In genomic region chr6:26595669-26596269, GRCh38 we compare ENCODE assay signal across 8 cellular contexts. TPM values are rescaled to one million over a fixed set of nuclear protein-coding genes. Genes with fewer than 3 reads are reported as not detected.
DNase-seq lines count a peak whose midpoint lies in the region; ATAC-seq and TF ChIP-seq lines count a peak whose summit lies in the region.

No MANE protein-coding gene starts in this region.

- DNase-seq in D341Med (ENCODE audit: low spot score), result peak; percentile 89
- DNase-seq in Jurkat, Clone E6-1 (ENCODE audit: low read depth, low spot score), result peak; percentile 79
- DNase-seq in OCI-M1 (lab: John Stamatoyannopoulos, UW), result peak; percentile 98
- DNase-seq in activated T-cell treated with anti-CD3 and anti-CD28 coated beads for 48 hours (ENCODE audit: low read depth), result peak; percentile 84
- DNase-seq in esophagus muscularis mucosa (ENCODE audit: extremely low spot score), result peak; percentile 98
- DNase-seq in stimulated activated CD8-positive, alpha-beta memory T cell treated with anti-CD3 and anti-CD28 coated beads, Interleukin-4, amount 100 ng/mL, for 48 hours, result peak; percentile 95

- no peak for TF ChIP-seq POLR2A in esophagus muscularis mucosa (IDR thresholded peaks at IDR 0.05; ENCODE audit: low read depth)

- H3K4me1 ChIP-seq in esophagus muscularis mucosa (peaks cover 13 to 30% (median 26%) of the 10 kb centered on the region in 4 donors), muscle layer of colon (ENCODE audit: insufficient read depth, low read length) (peaks cover 14% of the 10 kb centered on the region)

- peak; percentile 47 for ATAC-seq in GM21515 (IDR thresholded peaks at IDR 0.05; ENCODE audit: unreplicated experiment)

- H3K27me3 ChIP-seq in esophagus muscularis mucosa (peaks cover 0 to 37% (median 25%) of the 10 kb centered on the region in 4 donors), muscle layer of colon (ENCODE audit: control insufficient read depth in 1 of 2, insufficient read depth in 2 of 2, low read length in 2 of 2) (peaks cover 24 to 28% of the 10 kb centered on the region in 2 donors)

- under 1% methylated on average over 39 of the region's 39 CpGs for WGBS in esophagus muscularis mucosa

- TF ChIP-seq CTCF in esophagus muscularis mucosa (IDR thresholded peaks at IDR 0.05), result peak; percentile 89 to 97 (median 96)

- H3K27ac ChIP-seq in esophagus muscularis mucosa (replicated peaks in 1 of 4) (peak overlapping the region; percentile 89 to 92 (median 90)), muscle layer of colon (ENCODE audit: low read depth, low read length) (peak overlapping the region; percentile 68)

- H3K9ac ChIP-seq in muscle layer of colon (ENCODE audit: low read length), result peak overlapping the region; percentile 24

- intact Hi-C loops in esophagus muscularis mucosa (cut with DNase I), result loop anchor here (1.0 to 5.0 kb wide), 3 partner anchors 22 to 418 kb away; no protein-coding TSS in a partner anchor

- peaks cover 8 to 29% (median 24%) of the 10 kb centered on the region in 4 donors for H3K36me3 ChIP-seq in esophagus muscularis mucosa
- peaks cover 27% of the 10 kb centered on the region for H3K36me3 ChIP-seq in muscle layer of colon (ENCODE audit: insufficient read depth, low read length)

- H3K9me3 ChIP-seq in esophagus muscularis mucosa (no peaks in the 10 kb centered on the region), muscle layer of colon (ENCODE audit: low read length) (no peaks in the 10 kb centered on the region)

- no peak for TF ChIP-seq EP300 in esophagus muscularis mucosa (IDR thresholded peaks at IDR 0.05)

- peak overlapping the region; percentile 99 for H3K4me3 ChIP-seq in Jurkat, Clone E6-1 (ENCODE audit: low read length)
- H3K4me3 ChIP-seq in esophagus muscularis mucosa (peak overlapping the region; percentile 76 to 97 (median 93)), muscle layer of colon (ENCODE audit: low read depth in 1 of 2, low read length in 2 of 2) (peak overlapping the region; percentile 55 to 69)

RNA-seq across cellular contexts. Expression of gene ABT1, which starts 1.0 kb away (rescaled TPM):
- 25.6 TPM for polyA plus RNA-seq in Jurkat, Clone E6-1 (2012; ENCODE audit: insufficient read depth, insufficient read length)
- total RNA-seq in esophagus muscularis mucosa, result 10 to 100 TPM; 13.3 to 18.2 (median 16.1) TPM

RNA-seq across cellular contexts. Expression of gene HMGN4, which starts 57.6 kb away (rescaled TPM):
- 84.0 TPM for polyA plus RNA-seq in Jurkat, Clone E6-1 (2012; ENCODE audit: insufficient read depth, insufficient read length)
- total RNA-seq in esophagus muscularis mucosa, result 100 to 1,000 TPM in 1 of 4 donors, 10 to 100 TPM in 3; 80.2 to 117 (median 86.5) TPM

Comparison
In these comparisons a context has a peak if more than half of its experiments do, and no peak if none do; other contexts are left out.
1. Peak in every context shown above with its lines: DNase-seq, ATAC-seq, H3K4me3 ChIP-seq and H3K27ac ChIP-seq.